Comparison of ENCODE assay signal across 1 cellular context in genomic region chr11:96167233-96167632, GRCh38.
TF ChIP-seq lines count a peak whose summit lies in the region.

No MANE protein-coding gene starts in this region.

TF ChIP-seq in GM23338, 12 proteins besides CTCF, POLR2A, EP300 and RAD21 (continued from another document):
- TF ChIP-seq, protein P1, sequence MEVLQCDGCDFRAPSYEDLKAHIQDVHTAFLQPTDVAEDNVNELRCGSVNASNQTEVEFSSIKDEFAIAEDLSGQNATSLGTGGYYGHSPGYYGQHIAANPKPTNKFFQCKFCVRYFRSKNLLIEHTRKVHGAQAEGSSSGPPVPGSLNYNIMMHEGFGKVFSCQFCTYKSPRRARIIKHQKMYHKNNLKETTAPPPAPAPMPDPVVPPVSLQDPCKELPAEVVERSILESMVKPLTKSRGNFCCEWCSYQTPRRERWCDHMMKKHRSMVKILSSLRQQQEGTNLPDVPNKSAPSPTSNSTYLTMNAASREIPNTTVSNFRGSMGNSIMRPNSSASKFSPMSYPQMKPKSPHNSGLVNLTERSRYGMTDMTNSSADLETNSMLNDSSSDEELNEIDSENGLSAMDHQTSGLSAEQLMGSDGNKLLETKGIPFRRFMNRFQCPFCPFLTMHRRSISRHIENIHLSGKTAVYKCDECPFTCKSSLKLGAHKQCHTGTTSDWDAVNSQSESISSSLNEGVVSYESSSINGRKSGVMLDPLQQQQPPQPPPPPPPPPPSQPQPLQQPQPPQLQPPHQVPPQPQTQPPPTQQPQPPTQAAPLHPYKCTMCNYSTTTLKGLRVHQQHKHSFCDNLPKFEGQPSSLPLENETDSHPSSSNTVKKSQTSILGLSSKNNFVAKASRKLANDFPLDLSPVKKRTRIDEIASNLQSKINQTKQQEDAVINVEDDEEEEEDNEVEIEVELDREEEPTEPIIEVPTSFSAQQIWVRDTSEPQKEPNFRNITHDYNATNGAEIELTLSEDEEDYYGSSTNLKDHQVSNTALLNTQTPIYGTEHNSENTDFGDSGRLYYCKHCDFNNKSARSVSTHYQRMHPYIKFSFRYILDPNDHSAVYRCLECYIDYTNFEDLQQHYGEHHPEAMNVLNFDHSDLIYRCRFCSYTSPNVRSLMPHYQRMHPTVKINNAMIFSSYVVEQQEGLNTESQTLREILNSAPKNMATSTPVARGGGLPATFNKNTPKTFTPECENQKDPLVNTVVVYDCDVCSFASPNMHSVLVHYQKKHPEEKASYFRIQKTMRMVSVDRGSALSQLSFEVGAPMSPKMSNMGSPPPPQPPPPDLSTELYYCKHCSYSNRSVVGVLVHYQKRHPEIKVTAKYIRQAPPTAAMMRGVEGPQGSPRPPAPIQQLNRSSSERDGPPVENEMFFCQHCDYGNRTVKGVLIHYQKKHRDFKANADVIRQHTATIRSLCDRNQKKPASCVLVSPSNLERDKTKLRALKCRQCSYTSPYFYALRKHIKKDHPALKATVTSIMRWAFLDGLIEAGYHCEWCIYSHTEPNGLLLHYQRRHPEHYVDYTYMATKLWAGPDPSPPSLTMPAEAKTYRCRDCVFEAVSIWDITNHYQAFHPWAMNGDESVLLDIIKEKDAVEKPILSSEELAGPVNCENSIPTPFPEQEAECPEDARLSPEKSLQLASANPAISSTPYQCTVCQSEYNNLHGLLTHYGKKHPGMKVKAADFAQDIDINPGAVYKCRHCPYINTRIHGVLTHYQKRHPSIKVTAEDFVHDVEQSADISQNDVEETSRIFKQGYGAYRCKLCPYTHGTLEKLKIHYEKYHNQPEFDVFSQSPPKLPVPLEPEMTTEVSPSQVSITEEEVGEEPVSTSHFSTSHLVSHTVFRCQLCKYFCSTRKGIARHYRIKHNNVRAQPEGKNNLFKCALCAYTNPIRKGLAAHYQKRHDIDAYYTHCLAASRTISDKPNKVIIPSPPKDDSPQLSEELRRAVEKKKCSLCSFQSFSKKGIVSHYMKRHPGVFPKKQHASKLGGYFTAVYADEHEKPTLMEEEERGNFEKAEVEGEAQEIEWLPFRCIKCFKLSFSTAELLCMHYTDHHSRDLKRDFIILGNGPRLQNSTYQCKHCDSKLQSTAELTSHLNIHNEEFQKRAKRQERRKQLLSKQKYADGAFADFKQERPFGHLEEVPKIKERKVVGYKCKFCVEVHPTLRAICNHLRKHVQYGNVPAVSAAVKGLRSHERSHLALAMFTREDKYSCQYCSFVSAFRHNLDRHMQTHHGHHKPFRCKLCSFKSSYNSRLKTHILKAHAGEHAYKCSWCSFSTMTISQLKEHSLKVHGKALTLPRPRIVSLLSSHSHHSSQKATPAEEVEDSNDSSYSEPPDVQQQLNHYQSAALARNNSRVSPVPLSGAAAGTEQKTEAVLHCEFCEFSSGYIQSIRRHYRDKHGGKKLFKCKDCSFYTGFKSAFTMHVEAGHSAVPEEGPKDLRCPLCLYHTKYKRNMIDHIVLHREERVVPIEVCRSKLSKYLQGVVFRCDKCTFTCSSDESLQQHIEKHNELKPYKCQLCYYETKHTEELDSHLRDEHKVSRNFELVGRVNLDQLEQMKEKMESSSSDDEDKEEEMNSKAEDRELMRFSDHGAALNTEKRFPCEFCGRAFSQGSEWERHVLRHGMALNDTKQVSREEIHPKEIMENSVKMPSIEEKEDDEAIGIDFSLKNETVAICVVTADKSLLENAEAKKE (CRISPR knock-in tag; IDR thresholded peaks at IDR 0.05) = no peak
- TF ChIP-seq, protein P2, sequence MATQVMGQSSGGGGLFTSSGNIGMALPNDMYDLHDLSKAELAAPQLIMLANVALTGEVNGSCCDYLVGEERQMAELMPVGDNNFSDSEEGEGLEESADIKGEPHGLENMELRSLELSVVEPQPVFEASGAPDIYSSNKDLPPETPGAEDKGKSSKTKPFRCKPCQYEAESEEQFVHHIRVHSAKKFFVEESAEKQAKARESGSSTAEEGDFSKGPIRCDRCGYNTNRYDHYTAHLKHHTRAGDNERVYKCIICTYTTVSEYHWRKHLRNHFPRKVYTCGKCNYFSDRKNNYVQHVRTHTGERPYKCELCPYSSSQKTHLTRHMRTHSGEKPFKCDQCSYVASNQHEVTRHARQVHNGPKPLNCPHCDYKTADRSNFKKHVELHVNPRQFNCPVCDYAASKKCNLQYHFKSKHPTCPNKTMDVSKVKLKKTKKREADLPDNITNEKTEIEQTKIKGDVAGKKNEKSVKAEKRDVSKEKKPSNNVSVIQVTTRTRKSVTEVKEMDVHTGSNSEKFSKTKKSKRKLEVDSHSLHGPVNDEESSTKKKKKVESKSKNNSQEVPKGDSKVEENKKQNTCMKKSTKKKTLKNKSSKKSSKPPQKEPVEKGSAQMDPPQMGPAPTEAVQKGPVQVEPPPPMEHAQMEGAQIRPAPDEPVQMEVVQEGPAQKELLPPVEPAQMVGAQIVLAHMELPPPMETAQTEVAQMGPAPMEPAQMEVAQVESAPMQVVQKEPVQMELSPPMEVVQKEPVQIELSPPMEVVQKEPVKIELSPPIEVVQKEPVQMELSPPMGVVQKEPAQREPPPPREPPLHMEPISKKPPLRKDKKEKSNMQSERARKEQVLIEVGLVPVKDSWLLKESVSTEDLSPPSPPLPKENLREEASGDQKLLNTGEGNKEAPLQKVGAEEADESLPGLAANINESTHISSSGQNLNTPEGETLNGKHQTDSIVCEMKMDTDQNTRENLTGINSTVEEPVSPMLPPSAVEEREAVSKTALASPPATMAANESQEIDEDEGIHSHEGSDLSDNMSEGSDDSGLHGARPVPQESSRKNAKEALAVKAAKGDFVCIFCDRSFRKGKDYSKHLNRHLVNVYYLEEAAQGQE (IDR thresholded peaks at IDR 0.05; ENCODE audit: unreplicated experiment) = no peak
- TF ChIP-seq EZH2phosphoT487 (IDR thresholded peaks at IDR 0.05; ENCODE audit: unreplicated experiment) (no peak), NANOG (IDR thresholded peaks at IDR 0.05; ENCODE audit: borderline replicate concordance) (no peak), ZNF331 (CRISPR knock-in tag; IDR thresholded peaks at IDR 0.05; ENCODE audit: low read depth) (no peak)
